Comparison of ENCODE assay signal across 8 cellular contexts in genomic region chr3:120448707-120449650, GRCh38.
DNase-seq lines count a peak whose midpoint lies in the region; ATAC-seq lines count a peak whose summit lies in the region.

No MANE protein-coding gene starts in this region.

- H3K27me3 ChIP-seq in ACC112 (ENCODE audit: insufficient read depth, low read length) = no peaks in the 10 kb centered on the region
- H3K27me3 ChIP-seq in muscle layer of duodenum (ENCODE audit: low read depth, low read length) = peaks cover 7% of the 10 kb centered on the region

- DNase-seq in NCI-H446 treated with DMSO at 0.1 percent for 48 hours (lab: John Stamatoyannopoulos, UW) = peak; percentile 30
- DNase-seq in epithelial cell of prostate (ENCODE audit: low read depth, low spot score) = no peak
- DNase-seq in NOMO-1 treated with dmso at 0.1 percent for 144 hours (lab: John Stamatoyannopoulos, UW; ENCODE audit: unreplicated experiment) = no peak
- no peak for DNase-seq in GM19240 (ENCODE audit: insufficient read length, low spot score)

- H3K4me3 ChIP-seq in ACC112 (ENCODE audit: low read depth, low read length) = peak overlapping the region; percentile 88
- peak overlapping the region; percentile 79 to 83 for H3K4me3 ChIP-seq in muscle layer of duodenum (ENCODE audit: low read depth in 1 of 2, low read length in 2 of 2)

- peaks cover 68% of the 10 kb centered on the region for H3K79me2 ChIP-seq in ACC112 (ENCODE audit: control insufficient read depth, insufficient read depth, low read length, unreplicated experiment)

- H2AFZ ChIP-seq in ACC112 (ENCODE audit: low read length, unreplicated experiment) = no peak overlapping the region

- peaks cover 0 to 2% of the 10 kb centered on the region in 2 donors for H3K9me3 ChIP-seq in muscle layer of duodenum (ENCODE audit: control insufficient read depth in 1 of 2, low read length in 2 of 2)

- ATAC-seq in HG03457 (IDR thresholded peaks at IDR 0.05; ENCODE audit: unreplicated experiment) = no peak
- ATAC-seq in HG03280 (IDR thresholded peaks at IDR 0.05; ENCODE audit: unreplicated experiment) = no peak

- H3K4me1 ChIP-seq in ACC112 (ENCODE audit: control insufficient read depth, insufficient read depth, low read length, unreplicated experiment) = peaks cover 49% of the 10 kb centered on the region
- peaks cover 16 to 40% of the 10 kb centered on the region in 2 donors for H3K4me1 ChIP-seq in muscle layer of duodenum (ENCODE audit: control insufficient read depth in 1 of 2, insufficient read depth in 2 of 2, low read length in 2 of 2)

- peak overlapping the region; percentile 91 for H3K27ac ChIP-seq in ACC112 (ENCODE audit: low read depth, low read length)
- peak overlapping the region; percentile 69 for H3K27ac ChIP-seq in epithelial cell of prostate
- peak overlapping the region; percentile 94 for H3K27ac ChIP-seq in muscle layer of duodenum (ENCODE audit: low read length)

- peaks cover 11% of the 10 kb centered on the region for H3K36me3 ChIP-seq in ACC112 (ENCODE audit: insufficient read depth, low read length)
- peaks cover 0 to 8% of the 10 kb centered on the region in 2 donors for H3K36me3 ChIP-seq in muscle layer of duodenum (ENCODE audit: control insufficient read depth in 1 of 2, insufficient read depth in 2 of 2, low read length in 2 of 2)
